20 cellular contexts compared by ENCODE assay signal in the genomic region with DNA sequence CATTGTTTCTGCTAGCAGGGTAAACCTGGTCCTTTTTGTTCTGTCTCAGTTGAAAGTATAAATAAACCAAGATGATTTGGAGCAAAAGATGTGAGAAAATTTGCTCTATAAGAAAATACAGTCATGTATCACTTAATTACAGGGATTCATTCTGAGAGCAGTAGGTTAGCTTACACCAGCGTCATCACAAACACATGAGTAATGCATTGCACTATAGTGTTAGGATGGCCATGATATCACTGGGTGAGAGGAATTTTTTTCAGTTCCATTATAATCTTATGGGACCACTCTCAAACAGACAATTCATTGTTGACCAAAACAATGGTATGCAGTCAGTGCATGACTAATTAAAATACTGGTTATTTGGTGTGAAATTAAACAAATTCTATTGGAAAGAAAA.
A peak's percentile ranks its signal among the peaks of the same experiment; 100 is the strongest.
DNase-seq lines count a peak whose midpoint lies in the region; ATAC-seq lines count a peak whose summit lies in the region.
"Had no signal": no experiment of that assay in that cellular context is flagged by ENCODE, and none has a peak within 500 bp of the region (broad histone marks: within the 10 kb centered on the region; RNA-seq: fewer than 3 reads in every experiment).

No MANE protein-coding gene starts in this region.

- DNase-seq in HT1080 (ENCODE audit: low read depth) = peak; percentile 43
- peak; percentile 48 for DNase-seq in amniotic epithelial cell (ENCODE audit: low read depth)
- DNase-seq in fibroblast of peridontal ligament (ENCODE audit: extremely low read depth) = peak; percentile 48
- peak; percentile 35 for DNase-seq in skeletal muscle cell (ENCODE audit: low read depth)
- no peak for DNase-seq in substantia nigra (lab: John Stamatoyannopoulos, UW)
- no peak for DNase-seq in activated CD8-positive, alpha-beta memory T cell treated with anti-CD3 and anti-CD28 coated beads, Interleukin-2, amount 50 U/mL, for 4 hours
- no peak for DNase-seq in SKM-1 treated with dmso at 0.1 percent for 144 hours (lab: John Stamatoyannopoulos, UW; ENCODE audit: unreplicated experiment)
- DNase-seq: activated CD4-positive, alpha-beta T cell treated with anti-CD3 and anti-CD28 coated beads for 36 hours; DMS153; glutamatergic neuron; GOT3; Karpas-422; NCI-H1092; NCI-H2029; NCI-H446 treated with DMSO at 0.1 percent for 48 hours; stimulated activated CD4-positive, alpha-beta T cell treated with anti-CD3 and anti-CD28 coated beads, Interleukin-2, amount 100 ng/mL, for 24 hours; stimulated activated naive CD4-positive, alpha-beta T cell; thyroid gland had no signal

- H3K4me3 ChIP-seq in skeletal muscle cell (ENCODE audit: low read depth, low read length) = no peak overlapping the region
- H3K4me3 ChIP-seq: thyroid gland had no signal

- no peak overlapping the region for H3K27ac ChIP-seq in substantia nigra (ENCODE audit: low read depth, low read length, poor library complexity, severe bottlenecking)
- H3K27ac ChIP-seq: thyroid gland had no signal

- no peak for ATAC-seq in HG02981 (IDR thresholded peaks at IDR 0.05; ENCODE audit: unreplicated experiment)
- ATAC-seq: activated CD4-positive, alpha-beta T cell treated with anti-CD3 and anti-CD28 coated beads for 36 hours; left lobe of liver had no signal

Comparison
In these comparisons a context has a peak if more than half of its experiments do, and no peak if none do; other contexts are left out.
1. DNase-seq: peak in HT1080 (single experiment), amniotic epithelial cell (single experiment), fibroblast of peridontal ligament (single experiment) and skeletal muscle cell (single experiment); none in substantia nigra (0 of 49), activated CD8-positive, alpha-beta memory T cell treated with anti-CD3 and anti-CD28 coated beads, Interleukin-2, amount 50 U/mL, for 4 hours (single experiment) and SKM-1 treated with dmso at 0.1 percent for 144 hours (single experiment).